ENCODE assay signal across 1 cellular context in the genomic region with DNA sequence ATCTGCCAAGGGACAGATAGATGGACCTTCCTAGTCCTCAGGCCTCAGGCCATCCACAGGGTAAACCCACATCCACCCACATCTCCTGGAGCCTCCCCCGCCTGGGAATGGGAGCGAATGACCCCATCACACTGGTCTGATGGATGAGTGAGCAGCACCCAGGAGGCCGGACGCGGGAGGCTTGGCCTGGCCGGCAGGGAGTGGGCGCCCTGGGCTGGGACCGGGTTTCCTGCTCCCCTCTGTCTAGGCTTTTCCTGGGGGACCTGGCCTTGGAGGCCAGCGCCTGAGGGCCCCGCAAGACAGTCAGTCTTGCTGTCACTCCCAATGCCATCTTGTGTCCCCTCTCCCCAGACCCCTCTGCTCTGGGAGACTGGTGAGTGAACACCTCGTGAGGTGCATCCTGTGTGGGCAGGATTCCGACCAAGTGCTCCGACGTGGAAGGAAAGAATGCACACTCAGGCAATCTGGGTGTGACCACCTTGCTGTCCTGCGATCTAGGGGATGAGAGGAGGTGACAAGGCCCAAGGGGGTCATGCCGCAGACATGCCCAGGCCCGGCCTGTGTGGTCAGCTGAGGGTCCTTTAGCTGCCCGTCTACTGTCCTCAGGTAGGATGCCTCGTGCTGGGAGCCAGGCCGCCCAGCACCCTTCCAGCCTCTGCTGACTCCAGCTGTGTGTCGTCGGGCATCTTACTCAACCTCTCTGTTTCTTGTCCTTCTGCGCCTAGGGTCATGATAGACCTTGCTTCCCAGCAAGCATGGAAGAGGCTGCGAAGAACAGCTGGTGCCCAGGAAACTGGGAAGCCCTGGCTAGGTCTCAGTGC.
TF ChIP-seq lines count a peak whose summit lies in the region.

No MANE protein-coding gene starts in this region.

TF ChIP-seq in IMR-90, 13 proteins besides CTCF, POLR2A, EP300 and RAD21:
- no peak for TF ChIP-seq BHLHE40 (IDR thresholded peaks at IDR 0.05; ENCODE audit: low read depth, low read length)
- no peak for TF ChIP-seq RCOR1 (IDR thresholded peaks at IDR 0.05; ENCODE audit: insufficient replicate concordance, low read length)
